ENCODE assay signal across 1 cellular context in genomic region chr6:7591770-7592169, GRCh38.
A peak's percentile ranks its signal among the peaks of the same experiment; 100 is the strongest.
TF ChIP-seq lines count a peak whose summit lies in the region.

No MANE protein-coding gene starts in this region.

TF ChIP-seq in HepG2, 621 proteins besides CTCF, POLR2A, EP300 and RAD21:
- TF ChIP-seq SIX1 (CRISPR knock-in tag; IDR thresholded peaks at IDR 0.05; ENCODE audit: borderline replicate concordance) (no peak), NFIC (IDR thresholded peaks at IDR 0.05; ENCODE audit: low read length) (0 out of 2 replicates have a peak, but pooled peaks have one; percentile 25), ZNF12 (CRISPR knock-in tag; IDR thresholded peaks at IDR 0.05) (no peak), PREB (CRISPR knock-in tag; IDR thresholded peaks at IDR 0.05) (no peak), ZNF24 (IDR thresholded peaks at IDR 0.05) (no peak)
